8 cellular contexts compared by ENCODE assay signal in genomic region chr16:85947511-85948509, GRCh38. TPM values are rescaled to one million over a fixed set of nuclear protein-coding genes. Genes with fewer than 3 reads are reported as not detected.
DNase-seq lines count a peak whose midpoint lies in the region; ATAC-seq and TF ChIP-seq lines count a peak whose summit lies in the region.

No MANE protein-coding gene starts in this region.

- no peaks in the 10 kb centered on the region for H3K27me3 ChIP-seq in naive thymus-derived CD4-positive, alpha-beta T cell (ENCODE audit: control insufficient read depth in 2 of 2, insufficient read depth in 2 of 2, low read length in 2 of 2)
- no peaks in the 10 kb centered on the region for H3K27me3 ChIP-seq in tibial nerve
- peaks cover 0 to 25% (median 5%) of the 10 kb centered on the region in 3 donors for H3K27me3 ChIP-seq in gastrocnemius medialis
- no peaks in the 10 kb centered on the region for H3K27me3 ChIP-seq in aorta (ENCODE audit: control insufficient read depth in 1 of 2, insufficient read depth in 2 of 2, low read length in 1 of 2)

- H3K27me3 Mint-ChIP-seq in activated CD4-positive, alpha-beta T cell treated with anti-CD3 and anti-CD28 coated beads for 36 hours: peaks cover 9% of the 10 kb centered on the region
- peaks cover 0 to 20% (median 0%) of the 10 kb centered on the region in 5 donors for H3K27me3 Mint-ChIP-seq in naive thymus-derived CD4-positive, alpha-beta T cell

- H3K36me3 Mint-ChIP-seq in activated CD4-positive, alpha-beta T cell treated with anti-CD3 and anti-CD28 coated beads for 36 hours (ENCODE audit: low read depth): no peaks in the 10 kb centered on the region
- H3K36me3 Mint-ChIP-seq in naive thymus-derived CD4-positive, alpha-beta T cell: no peaks in the 10 kb centered on the region

- H3K9me3 Mint-ChIP-seq in activated CD4-positive, alpha-beta T cell treated with anti-CD3 and anti-CD28 coated beads for 36 hours (ENCODE audit: low read depth): no peaks in the 10 kb centered on the region
- no peaks in the 10 kb centered on the region for H3K9me3 Mint-ChIP-seq in naive thymus-derived CD4-positive, alpha-beta T cell

- TF ChIP-seq EP300 in tibial nerve (IDR thresholded peaks at IDR 0.05): no peak

- H3K9me3 ChIP-seq in naive thymus-derived CD4-positive, alpha-beta T cell (ENCODE audit: control insufficient read depth in 2 of 3, low read length in 3 of 3): no peaks in the 10 kb centered on the region
- H3K9me3 ChIP-seq in tibial nerve (no peaks in the 10 kb centered on the region), gastrocnemius medialis (no peaks in the 10 kb centered on the region), aorta (ENCODE audit: control insufficient read depth, low read length) (no peaks in the 10 kb centered on the region)

- peak; percentile 71 for ATAC-seq in GM18858 (IDR thresholded peaks at IDR 0.05; ENCODE audit: unreplicated experiment)
- ATAC-seq in HG02852 (IDR thresholded peaks at IDR 0.05; ENCODE audit: unreplicated experiment): peak; percentile 78
- peak; percentile 90 for ATAC-seq in activated CD4-positive, alpha-beta T cell treated with anti-CD3 and anti-CD28 coated beads for 36 hours
- ATAC-seq in naive thymus-derived CD4-positive, alpha-beta T cell: peak; percentile 55
- no peak for ATAC-seq in gastrocnemius medialis
- no peak for ATAC-seq in aorta (ENCODE audit: low FRiP score)

- peak; percentile 80 for DNase-seq in activated CD4-positive, alpha-beta T cell treated with anti-CD3 and anti-CD28 coated beads for 36 hours
- peak in 5 of 9 donors; percentile 11 to 32 (median 19) for DNase-seq in naive thymus-derived CD4-positive, alpha-beta T cell
- DNase-seq in tibial nerve (ENCODE audit: low spot score in 2 of 2) (no peak), gastrocnemius medialis (no peak), NCI-H526 (lab: John Stamatoyannopoulos, UW) (no peak), aorta (no peak)

- peak overlapping the region; percentile 58 for H3K27ac Mint-ChIP-seq in activated CD4-positive, alpha-beta T cell treated with anti-CD3 and anti-CD28 coated beads for 36 hours
- peak overlapping the region in 8 of 9 donors; percentile 60 to 92 (median 79) for H3K27ac Mint-ChIP-seq in naive thymus-derived CD4-positive, alpha-beta T cell

- WGBS in tibial nerve, 2 donors: 85 to 87% methylated on average over 50 of the region's 50 CpGs
- 83 to 85% methylated on average over 50 of the region's 50 CpGs for WGBS in aorta, 2 donors

- H3K4me1 Mint-ChIP-seq in activated CD4-positive, alpha-beta T cell treated with anti-CD3 and anti-CD28 coated beads for 36 hours: peaks cover 71% of the 10 kb centered on the region
- H3K4me1 Mint-ChIP-seq in naive thymus-derived CD4-positive, alpha-beta T cell: peaks cover 25 to 42% (median 34%) of the 10 kb centered on the region in 7 donors

- TF ChIP-seq POLR2A in tibial nerve (IDR thresholded peaks at IDR 0.05) (no peak), gastrocnemius medialis (IDR thresholded peaks at IDR 0.05) (no peak)

- H3K36me3 ChIP-seq in naive thymus-derived CD4-positive, alpha-beta T cell (ENCODE audit: control insufficient read depth in 2 of 3, insufficient read depth in 3 of 3, low read length in 3 of 3): no peaks in the 10 kb centered on the region
- H3K36me3 ChIP-seq in tibial nerve: no peaks in the 10 kb centered on the region
- no peaks in the 10 kb centered on the region for H3K36me3 ChIP-seq in gastrocnemius medialis
- no peaks in the 10 kb centered on the region for H3K36me3 ChIP-seq in aorta (ENCODE audit: control insufficient read depth in 1 of 2, insufficient read depth in 2 of 2, low read length in 1 of 2)

- TF ChIP-seq CTCF in tibial nerve (IDR thresholded peaks at IDR 0.05): no peak
- TF ChIP-seq CTCF in gastrocnemius medialis (IDR thresholded peaks at IDR 0.05 in 4 of 5, conservative IDR thresholded peaks at IDR 0.05 in 1 of 5): no peak

- peak overlapping the region; percentile 47 for H3K27ac ChIP-seq in naive thymus-derived CD4-positive, alpha-beta T cell (ENCODE audit: low read depth, low read length)
- H3K27ac ChIP-seq in tibial nerve: no peak overlapping the region
- no peak overlapping the region for H3K27ac ChIP-seq in gastrocnemius medialis
- H3K27ac ChIP-seq in aorta (ENCODE audit: low read depth in 1 of 2, low read length in 2 of 2): no peak overlapping the region

- CTCF ChIA-PET in activated CD4-positive, alpha-beta T cell treated with anti-CD3 and anti-CD28 coated beads for 36 hours (lab: Charles Lee): interaction anchor here (0.6 to 1.0 kb wide), 2 partner anchors 18 to 128 kb away, joined by 3 read pairs; no protein-coding TSS in a partner anchor
- CTCF ChIA-PET in naive thymus-derived CD4-positive, alpha-beta T cell (lab: Charles Lee): no interaction called here

- peak overlapping the region; percentile 29 for H3K4me3 Mint-ChIP-seq in activated CD4-positive, alpha-beta T cell treated with anti-CD3 and anti-CD28 coated beads for 36 hours
- H3K4me3 Mint-ChIP-seq in naive thymus-derived CD4-positive, alpha-beta T cell: peak overlapping the region; percentile 78 to 92 (median 88)

- peak overlapping the region; percentile 81 for H3K4me3 ChIP-seq in naive thymus-derived CD4-positive, alpha-beta T cell (ENCODE audit: low read length)
- H3K4me3 ChIP-seq in tibial nerve (peak overlapping the region in 2 of 4 donors; percentile 27 to 32), gastrocnemius medialis (no peak overlapping the region), aorta (ENCODE audit: low read length in 2 of 2) (no peak overlapping the region)

- POLR2A ChIA-PET in activated CD4-positive, alpha-beta T cell treated with anti-CD3 and anti-CD28 coated beads for 36 hours (lab: Charles Lee): interaction anchor here (0.7 to 1.1 kb wide), 5 partner anchors 10 to 56 kb away, joined by 3 to 7 read pairs (median 5); no protein-coding TSS in a partner anchor
- POLR2A ChIA-PET in naive thymus-derived CD4-positive, alpha-beta T cell (lab: Charles Lee): no interaction called here

- in situ Hi-C loops in gastrocnemius medialis (cut with MboI; ENCODE audit: low sequenced_read_pairs in 4 of 4): no loop called here

- intact Hi-C loops in activated CD4-positive, alpha-beta T cell treated with anti-CD3 and anti-CD28 coated beads for 36 hours (cut with DNase I, micrococcal nuclease): loop anchor here (1.0 to 5.0 kb wide), 6 partner anchors 12 to 714 kb away; no protein-coding TSS in a partner anchor
- intact Hi-C loops in naive thymus-derived CD4-positive, alpha-beta T cell (cut with micrococcal nuclease): loop anchor here (1.0 kb wide), 1 partner anchor 12 kb away; no protein-coding TSS in a partner anchor
- intact Hi-C loops in gastrocnemius medialis (cut with DNase I; ENCODE audit: low total_unique reads): no loop called here
- intact Hi-C loops in aorta (cut with DNase I): no loop called here

- H3K4me1 ChIP-seq in naive thymus-derived CD4-positive, alpha-beta T cell (ENCODE audit: control insufficient read depth in 2 of 2, insufficient read depth in 2 of 2, low read length in 2 of 2): peaks cover 14 to 22% of the 10 kb centered on the region in 2 donors
- H3K4me1 ChIP-seq in tibial nerve (peaks cover 0 to 2% (median 0%) of the 10 kb centered on the region in 4 donors), gastrocnemius medialis (no peaks in the 10 kb centered on the region), aorta (ENCODE audit: control insufficient read depth in 1 of 2, insufficient read depth in 2 of 2, low read length in 2 of 2) (no peaks in the 10 kb centered on the region)

RNA-seq across cellular contexts. Expression of gene IRF8, which starts 48.8 kb away (rescaled TPM):
- total RNA-seq in activated CD4-positive, alpha-beta T cell treated with anti-CD3 and anti-CD28 coated beads for 36 hours: 100 to 1,000 TPM; 227 to 250 TPM
- total RNA-seq in naive thymus-derived CD4-positive, alpha-beta T cell: 100 to 1,000 TPM in 1 of 5 experiments, 10 to 100 TPM in 2, 1 to 10 TPM in 2; 3.5 to 105 (median 19.9) TPM
- polyA plus RNA-seq in naive thymus-derived CD4-positive, alpha-beta T cell: 1 to 10 TPM; 4.5 to 6.4 TPM
- 10 to 100 TPM; 20.5 to 30.3 (median 22.7) TPM for total RNA-seq in tibial nerve
- total RNA-seq in gastrocnemius medialis: 1 to 10 TPM; 1.5 to 3.1 (median 2.8) TPM
- total RNA-seq in aorta: 10 to 100 TPM; 12.5 to 25.2 TPM
- 10 to 100 TPM in 1 of 2 donors, 1 to 10 TPM in 1; 3.7 to 13.3 TPM for polyA plus RNA-seq in aorta

Comparison
In these comparisons a context has a peak if more than half of its experiments do, and no peak if none do; other contexts are left out.
1. ATAC-seq: peak in GM18858 (single experiment), HG02852 (single experiment), activated CD4-positive, alpha-beta T cell treated with anti-CD3 and anti-CD28 coated beads for 36 hours (single experiment) and naive thymus-derived CD4-positive, alpha-beta T cell (single experiment); none in gastrocnemius medialis (0 of 2) and aorta (single experiment).
2. DNase-seq: peak in activated CD4-positive, alpha-beta T cell treated with anti-CD3 and anti-CD28 coated beads for 36 hours (single experiment) and naive thymus-derived CD4-positive, alpha-beta T cell (5 of 9); none in tibial nerve (0 of 2), gastrocnemius medialis (0 of 2), NCI-H526 (0 of 2) and aorta (0 of 2).
3. intact Hi-C loops: an anchor here in activated CD4-positive, alpha-beta T cell treated with anti-CD3 and anti-CD28 coated beads for 36 hours (1.0 to 5.0 kb wide) and naive thymus-derived CD4-positive, alpha-beta T cell (1.0 kb wide); none called in gastrocnemius medialis and aorta.